ENCODE assay signal across 9 cellular contexts in the genomic region with DNA sequence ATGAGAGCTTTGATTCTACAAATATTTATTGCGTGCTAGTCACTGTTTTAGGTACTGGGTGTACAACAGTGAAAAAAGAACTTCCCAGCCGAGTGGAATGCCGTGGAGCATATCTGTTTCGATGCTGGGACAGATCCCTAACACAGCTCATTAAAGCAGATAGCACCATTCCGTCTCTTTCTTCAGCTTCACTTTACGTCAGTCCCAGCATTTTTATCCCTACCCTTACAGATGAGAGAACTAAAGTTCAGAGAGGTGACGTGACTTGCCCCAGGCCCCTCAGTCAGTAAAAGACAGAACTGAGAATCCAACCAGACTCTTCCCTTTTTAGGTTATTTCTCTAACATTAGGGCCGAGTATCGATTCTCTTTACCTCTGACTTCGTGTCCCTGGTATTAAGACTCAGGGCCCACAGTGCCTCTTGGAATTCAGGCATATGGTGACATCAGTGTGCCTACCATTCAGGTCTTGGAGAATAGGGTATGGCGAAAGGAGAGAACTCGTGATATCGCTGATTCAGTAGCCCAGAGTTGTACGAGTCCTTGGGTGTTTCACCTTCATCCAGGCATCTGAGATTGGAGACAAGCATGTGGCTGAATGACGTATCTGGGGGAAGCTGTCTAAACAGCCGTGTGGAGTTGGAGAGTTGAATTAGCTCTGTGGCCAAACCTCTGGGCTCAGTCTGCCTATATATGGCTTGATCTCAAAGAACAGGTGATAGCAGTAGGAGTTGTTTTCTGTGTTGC. TPM values are rescaled to one million over a fixed set of nuclear protein-coding genes. Genes with fewer than 3 reads are reported as not detected.
DNase-seq lines count a peak whose midpoint lies in the region; ATAC-seq and TF ChIP-seq lines count a peak whose summit lies in the region.
"Had no signal": no experiment of that assay in that cellular context is flagged by ENCODE, and none has a peak within 500 bp of the region (broad histone marks: within the 10 kb centered on the region; RNA-seq: fewer than 3 reads in every experiment).

No MANE protein-coding gene starts in this region.

- H3K4me1 ChIP-seq in HEK293 (ENCODE audit: control insufficient read depth, insufficient read depth, low read length) (peaks cover 24% of the 10 kb centered on the region), body of pancreas (peaks cover 94% of the 10 kb centered on the region), left lung (peaks cover 34 to 88% of the 10 kb centered on the region in 2 donors)

- TF ChIP-seq CTCF in HEK293 (tag by site-specific recombination; IDR thresholded peaks at IDR 0.05) (no peak), body of pancreas (IDR thresholded peaks at IDR 0.05) (no peak), left lung (IDR thresholded peaks at IDR 0.05) (no peak)

- H3K27ac ChIP-seq in HEK293 (ENCODE audit: extremely low read depth, low read depth, low read length) (peak overlapping the region; percentile 42), body of pancreas (peak overlapping the region; percentile 50 to 99 (median 74)), left lung (peak overlapping the region; percentile 64 to 68)

- no peaks in the 10 kb centered on the region for H3K9me3 Mint-ChIP-seq in stimulated activated effector memory CD8-positive, alpha-beta T cell treated with anti-CD3 and anti-CD28 coated beads, Interleukin-12 subunit alpha, Interleukin-12 subunit beta, amount 100 ng/mL, for 72 hours

- WGBS in body of pancreas, 2 donors, result 63 to 66% methylated on average over 16 of the region's 16 CpGs

- no peaks in the 10 kb centered on the region for H3K27me3 ChIP-seq in body of pancreas
- no peaks in the 10 kb centered on the region for H3K27me3 ChIP-seq in left lung

- peaks cover 86% of the 10 kb centered on the region for H3K4me1 Mint-ChIP-seq in stimulated activated effector memory CD8-positive, alpha-beta T cell treated with anti-CD3 and anti-CD28 coated beads, Interleukin-12 subunit alpha, Interleukin-12 subunit beta, amount 100 ng/mL, for 72 hours

- TF ChIP-seq POLR2A in body of pancreas (IDR thresholded peaks at IDR 0.05), result no peak

- peak overlapping the region; percentile 53 for H3K4me3 Mint-ChIP-seq in stimulated activated effector memory CD8-positive, alpha-beta T cell treated with anti-CD3 and anti-CD28 coated beads, Interleukin-12 subunit alpha, Interleukin-12 subunit beta, amount 100 ng/mL, for 72 hours

- ATAC-seq in body of pancreas (no peak), left lung (no peak), HG03025 (IDR thresholded peaks at IDR 0.05; ENCODE audit: low FRiP score, unreplicated experiment) (no peak)
- ATAC-seq in stimulated activated effector memory CD8-positive, alpha-beta T cell treated with anti-CD3 and anti-CD28 coated beads, Interleukin-12 subunit alpha, Interleukin-12 subunit beta, amount 100 ng/mL, for 72 hours, result no peak

- POLR2A ChIA-PET in HEK293 (lab: Yijun Ruan, JAX), result no interaction called here

- H3K4me3 ChIP-seq in HEK293 (ENCODE audit: low read depth, low read length) (no peak overlapping the region), body of pancreas (no peak overlapping the region), left lung (no peak overlapping the region)
- H3K4me3 ChIP-seq: mucosa of descending colon had no signal

- peak overlapping the region; percentile 71 for H3K27ac Mint-ChIP-seq in stimulated activated effector memory CD8-positive, alpha-beta T cell treated with anti-CD3 and anti-CD28 coated beads, Interleukin-12 subunit alpha, Interleukin-12 subunit beta, amount 100 ng/mL, for 72 hours

- intact Hi-C loops in body of pancreas (cut with DNase I) (no loop called here), left lung (cut with DNase I) (no loop called here)

- DNase-seq in body of pancreas (no peak), left lung (no peak), UCSD-AML1 (lab: John Stamatoyannopoulos, UW; ENCODE audit: unreplicated experiment) (no peak)
- no peak for DNase-seq in stimulated activated effector memory CD8-positive, alpha-beta T cell treated with anti-CD3 and anti-CD28 coated beads, Interleukin-12 subunit alpha, Interleukin-12 subunit beta, amount 100 ng/mL, for 72 hours (ENCODE audit: low spot score in 2 of 2)
- DNase-seq in activated naive CD4-positive, alpha-beta T cell treated with Interleukin-2 at 50 U/mL for 16 hours, result no peak
- DNase-seq in activated CD4-positive, alpha-beta T cell treated with anti-CD3 and anti-CD28 coated beads, Interleukin-2, amount 50 U/mL, for 4 hours, result no peak
- DNase-seq: mucosa of descending colon had no signal

- H3K9me3 ChIP-seq in HEK293 (ENCODE audit: control insufficient read depth, insufficient read depth, low read depth, low read length) (no peaks in the 10 kb centered on the region), body of pancreas (no peaks in the 10 kb centered on the region), left lung (no peaks in the 10 kb centered on the region)
- H3K9me3 ChIP-seq: mucosa of descending colon had no signal

- CTCF ChIA-PET in HEK293 (lab: Yijun Ruan, JAX), result interaction anchor here (0.5 to 1.3 kb wide), 3 partner anchors 12 to 299 kb away, joined by 3 to 5 read pairs (median 3); no protein-coding TSS in a partner anchor

- H3K36me3 Mint-ChIP-seq in stimulated activated effector memory CD8-positive, alpha-beta T cell treated with anti-CD3 and anti-CD28 coated beads, Interleukin-12 subunit alpha, Interleukin-12 subunit beta, amount 100 ng/mL, for 72 hours, result peaks cover 34% of the 10 kb centered on the region

- H3K36me3 ChIP-seq in HEK293 (ENCODE audit: control insufficient read depth in 2 of 2, insufficient read depth in 1 of 2, low read length in 2 of 2), result peaks cover 10 to 25% of the 10 kb centered on the region in 2 experiments; a peak in 2 of 3 replicates
- no peaks in the 10 kb centered on the region for H3K36me3 ChIP-seq in body of pancreas (replicated peaks in 1 of 2; ENCODE audit: insufficient read depth in 1 of 2, low read depth in 2 of 2)
- peaks cover 0 to 8% of the 10 kb centered on the region in 2 donors for H3K36me3 ChIP-seq in left lung

TF ChIP-seq in HEK293, 187 proteins besides CTCF, POLR2A, EP300 and RAD21:
- no peak for TF ChIP-seq ZNF2 (tag by site-specific recombination; IDR thresholded peaks at IDR 0.05)
- TF ChIP-seq ZNF791 (tag by site-specific recombination; IDR thresholded peaks at IDR 0.05), result no peak
- TF ChIP-seq ZBTB17 (tag by site-specific recombination; IDR thresholded peaks at IDR 0.05), result peak; percentile 73
- peak; percentile 59 for TF ChIP-seq ZNF600 (tag by site-specific recombination; IDR thresholded peaks at IDR 0.05)
- TF ChIP-seq PRDM1 (tag by site-specific recombination; IDR thresholded peaks at IDR 0.05), result 0 out of 2 replicates have a peak, but pooled peaks have one; percentile 10
- TF ChIP-seq, protein P1, sequence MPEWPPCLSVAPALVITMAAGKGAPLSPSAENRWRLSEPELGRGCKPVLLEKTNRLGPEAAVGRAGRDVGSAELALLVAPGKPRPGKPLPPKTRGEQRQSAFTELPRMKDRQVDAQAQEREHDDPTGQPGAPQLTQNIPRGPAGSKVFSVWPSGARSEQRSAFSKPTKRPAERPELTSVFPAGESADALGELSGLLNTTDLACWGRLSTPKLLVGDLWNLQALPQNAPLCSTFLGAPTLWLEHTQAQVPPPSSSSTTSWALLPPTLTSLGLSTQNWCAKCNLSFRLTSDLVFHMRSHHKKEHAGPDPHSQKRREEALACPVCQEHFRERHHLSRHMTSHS (tag by site-specific recombination; IDR thresholded peaks at IDR 0.05), result no peak
- TF ChIP-seq OSR2 (tag by site-specific recombination; IDR thresholded peaks at IDR 0.05), result no peak
- no peak for TF ChIP-seq SALL2 (tag by site-specific recombination; IDR thresholded peaks at IDR 0.05; ENCODE audit: borderline replicate concordance)
- TF ChIP-seq ZNF292 (tag by site-specific recombination; IDR thresholded peaks at IDR 0.05; ENCODE audit: borderline replicate concordance, low read depth), result no peak

RNA-seq across cellular contexts. Expression of a gene that starts 27.1 kb away (rescaled TPM):
- total RNA-seq in body of pancreas (100 to 1,000 TPM; 143 to 148 TPM), left lung (100 to 1,000 TPM; 576 to 647 TPM)

RNA-seq across cellular contexts. Expression of a gene that starts 55.6 kb away (rescaled TPM):
- total RNA-seq in body of pancreas (100 to 1,000 TPM; 108 to 169 TPM), left lung (100 to 1,000 TPM; 184 to 224 TPM)

RNA-seq across cellular contexts. Expression of a gene that starts 56.8 kb away (rescaled TPM):
- total RNA-seq in body of pancreas (1 to 10 TPM; 2.0 to 2.9 TPM), left lung (10 to 100 TPM in 1 of 2 donors, 1 to 10 TPM in 1; 6.1 to 10.7 TPM)
